ENCODE assay signal across 8 cellular contexts in genomic region chr17:60641810-60642220, GRCh38. TPM values are rescaled to one million over a fixed set of nuclear protein-coding genes. Genes with fewer than 3 reads are reported as not detected.
DNase-seq lines count a peak whose midpoint lies in the region; ATAC-seq and TF ChIP-seq lines count a peak whose summit lies in the region.

No MANE protein-coding gene starts in this region.

- no peaks in the 10 kb centered on the region for H3K9me3 Mint-ChIP-seq in activated CD4-positive, alpha-beta memory T cell treated with anti-CD3 and anti-CD28 coated beads for 36 hours

- peaks cover 9% of the 10 kb centered on the region for H3K4me1 Mint-ChIP-seq in activated CD4-positive, alpha-beta memory T cell treated with anti-CD3 and anti-CD28 coated beads for 36 hours (ENCODE audit: low read depth)

- H3K27ac ChIP-seq in neural cell (ENCODE audit: low read length) = no peak overlapping the region

- H3K9ac ChIP-seq in neural cell (ENCODE audit: low read length) = no peak overlapping the region

- TF ChIP-seq EP300 in neural cell (conservative IDR thresholded peaks at IDR 0.05; ENCODE audit: poor library complexity, severe bottlenecking) = no peak

- peaks cover 1% of the 10 kb centered on the region for H3K36me3 Mint-ChIP-seq in activated CD4-positive, alpha-beta memory T cell treated with anti-CD3 and anti-CD28 coated beads for 36 hours

- ATAC-seq in HG02678 (IDR thresholded peaks at IDR 0.05; ENCODE audit: unreplicated experiment) = no peak
- ATAC-seq in HG03571 (IDR thresholded peaks at IDR 0.05; ENCODE audit: unreplicated experiment) = no peak

- no peak overlapping the region for H3K4me2 ChIP-seq in neural cell (ENCODE audit: low read length)

- CTCF ChIA-PET in activated CD4-positive, alpha-beta memory T cell treated with anti-CD3 and anti-CD28 coated beads for 36 hours (lab: Charles Lee) = interaction anchor here (4.7 kb wide), 1 partner anchor 17 kb away, joined by 32 read pairs; no protein-coding TSS in a partner anchor

- no peaks in the 10 kb centered on the region for H4K20me1 ChIP-seq in neural cell (ENCODE audit: insufficient read depth)

- DNase-seq in DMS 273 treated with DMSO at 0.1 percent for 48 hours (lab: John Stamatoyannopoulos, UW) (peak; percentile 43), HPDE6-E6E7 (ENCODE audit: extremely low spot score) (peak; percentile 71), NCI-H748 (lab: John Stamatoyannopoulos, UW; ENCODE audit: unreplicated experiment) (peak; percentile 82), fibroblast of peridontal ligament (ENCODE audit: extremely low read depth) (peak; percentile 86)
- DNase-seq in activated CD4-positive, alpha-beta memory T cell treated with anti-CD3 and anti-CD28 coated beads for 36 hours = peak; percentile 64

- POLR2A ChIA-PET in activated CD4-positive, alpha-beta memory T cell treated with anti-CD3 and anti-CD28 coated beads for 36 hours (lab: Charles Lee) = no interaction called here

- peak; percentile 62 for TF ChIP-seq RAD21 in neural cell (conservative IDR thresholded peaks at IDR 0.05)

- no peaks in the 10 kb centered on the region for H3K27me3 Mint-ChIP-seq in activated CD4-positive, alpha-beta memory T cell treated with anti-CD3 and anti-CD28 coated beads for 36 hours

- no peaks in the 10 kb centered on the region for H3F3A ChIP-seq in neural cell (ENCODE audit: insufficient read depth, low read length, poor library complexity, severe bottlenecking)

- intact Hi-C loops in activated CD4-positive, alpha-beta memory T cell treated with anti-CD3 and anti-CD28 coated beads for 36 hours (cut with micrococcal nuclease) = loop anchor here (2.0 kb wide), 1 partner anchor 499 kb away; no protein-coding TSS in a partner anchor

- H3K9me3 ChIP-seq in neural cell (ENCODE audit: low read length) = no peaks in the 10 kb centered on the region

- TF ChIP-seq CTCF in neural cell (IDR thresholded peaks at IDR 0.05; ENCODE audit: poor library complexity, severe bottlenecking) = peak; percentile 62

- H3K27ac Mint-ChIP-seq in activated CD4-positive, alpha-beta memory T cell treated with anti-CD3 and anti-CD28 coated beads for 36 hours = no peak overlapping the region

- no peak overlapping the region for H3K4me3 ChIP-seq in neural cell (ENCODE audit: low read length)

- H3K79me2 ChIP-seq in neural cell (replicated peaks; ENCODE audit: insufficient read depth, low read length) = no peaks in the 10 kb centered on the region

- no peaks in the 10 kb centered on the region for H3K27me3 ChIP-seq in neural cell (ENCODE audit: insufficient read depth, low read depth, low read length)

- no peaks in the 10 kb centered on the region for H3K36me3 ChIP-seq in neural cell (ENCODE audit: insufficient read depth, low read length)

- H2AFZ ChIP-seq in neural cell (ENCODE audit: low read depth, low read length) = no peak overlapping the region

- no peaks in the 10 kb centered on the region for H3K9me2 ChIP-seq in neural cell (ENCODE audit: insufficient read depth, low read length)

- H3K4me3 Mint-ChIP-seq in activated CD4-positive, alpha-beta memory T cell treated with anti-CD3 and anti-CD28 coated beads for 36 hours = no peak overlapping the region

TF ChIP-seq in neural cell, 6 proteins besides CTCF, POLR2A, EP300 and RAD21:
- TF ChIP-seq SMC3 (conservative IDR thresholded peaks at IDR 0.05; ENCODE audit: poor library complexity) = peak; percentile 49
- TF ChIP-seq TAF1 (IDR thresholded peaks at IDR 0.05; ENCODE audit: low read depth) = no peak

RNA-seq across cellular contexts. Expression of gene BCAS3, which starts 35.8 kb away (rescaled TPM):
- 1 to 10 TPM; 6.8 to 7.1 TPM for total RNA-seq in activated CD4-positive, alpha-beta memory T cell treated with anti-CD3 and anti-CD28 coated beads for 36 hours
- 17.2 and 21.6 TPM in 2 replicates for polyA plus RNA-seq in neural cell
- polyA minus RNA-seq in neural cell = 76.7 and 87.4 TPM in 2 replicates

RNA-seq across cellular contexts. Expression of gene PPM1D, which starts 41.8 kb away (rescaled TPM):
- total RNA-seq in activated CD4-positive, alpha-beta memory T cell treated with anti-CD3 and anti-CD28 coated beads for 36 hours = 10 to 100 TPM in 1 of 2 experiments, 1 to 10 TPM in 1; 9.4 to 10.9 TPM
- 14.7 and 16.7 TPM in 2 replicates for polyA plus RNA-seq in neural cell
- 25.6 and 28.5 TPM in 2 replicates for polyA minus RNA-seq in neural cell
